Comparison of ENCODE assay signal across 8 cellular contexts in the genomic region with DNA sequence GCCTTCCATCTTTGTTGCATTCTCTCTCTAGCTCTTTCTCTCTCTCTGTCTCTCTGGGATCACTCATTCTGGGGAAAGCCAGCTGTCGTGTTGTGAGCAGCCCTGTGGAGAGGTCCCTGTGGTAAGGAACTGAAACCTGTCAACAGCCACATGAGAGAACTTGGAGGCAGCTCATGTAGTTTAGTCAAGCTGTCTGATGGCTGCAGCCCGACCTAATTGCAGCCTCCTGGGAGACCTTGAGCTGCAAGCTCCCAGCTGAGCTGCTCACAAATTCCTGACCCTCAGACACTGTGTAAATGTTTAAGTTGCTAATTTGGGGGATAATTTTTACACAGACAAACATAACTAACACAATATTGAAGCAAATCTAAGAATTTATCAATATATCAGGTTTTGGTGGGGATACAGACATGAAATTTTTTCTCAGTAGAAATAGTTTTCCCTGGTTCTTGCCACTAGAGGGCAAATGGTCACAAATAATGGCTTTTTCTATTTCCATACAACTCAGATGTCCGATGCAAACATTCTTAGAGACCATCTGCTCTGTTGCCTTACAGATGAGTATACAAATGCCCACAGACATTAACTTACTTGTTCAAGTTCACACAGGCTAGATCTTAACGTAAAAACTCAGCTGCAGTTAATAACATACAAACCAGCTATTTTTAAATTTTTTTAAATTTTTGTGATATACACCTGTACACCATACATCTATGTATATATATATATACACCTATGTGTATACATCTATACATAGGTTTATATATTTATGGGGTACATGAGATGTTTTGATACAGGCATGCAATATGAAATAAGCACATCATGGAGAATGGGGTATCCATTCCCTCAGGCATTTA. TPM values are rescaled to one million over a fixed set of nuclear protein-coding genes. Genes with fewer than 3 reads are reported as not detected.
A peak's percentile ranks its signal among the peaks of the same experiment; 100 is the strongest.
DNase-seq lines count a peak whose midpoint lies in the region; TF ChIP-seq lines count a peak whose summit lies in the region.

No MANE protein-coding gene starts in this region.

- TF ChIP-seq CTCF in thyroid gland (IDR thresholded peaks at IDR 0.05): peak; percentile 37 to 70 (median 54)

- no peak overlapping the region for H3K4me2 ChIP-seq in GM23248 (ENCODE audit: unreplicated experiment)

- H3K27me3 ChIP-seq in GM23248 (replicated peaks; ENCODE audit: insufficient read depth) (no peaks in the 10 kb centered on the region), NT2/D1 (ENCODE audit: insufficient read depth, insufficient read length) (no peaks in the 10 kb centered on the region), thyroid gland (no peaks in the 10 kb centered on the region)

- peak; percentile 20 for DNase-seq in stimulated activated CD4-positive, alpha-beta T cell treated with anti-CD3 and anti-CD28 coated beads, Interleukin-1b, Interleukin-23, amount 100 ng/mL, for 48 hours
- DNase-seq in stimulated activated CD4-positive, alpha-beta T cell treated with anti-CD3 and anti-CD28 coated beads, Interleukin-12 subunit alpha, Interleukin-12 subunit beta, amount 100 ng/mL, for 4 hours: no peak
- DNase-seq in GM23248 (peak; percentile 72), HuH-7.5 (ENCODE audit: low spot score) (peak; percentile 19), NT2/D1 (ENCODE audit: low read depth, low spot score) (peak; percentile 43), T47D (ENCODE audit: low read depth in 1 of 2, low spot score in 1 of 2) (peak; percentile 41 to 78), kidney glomerular epithelial cell (lab: John Stamatoyannopoulos, UW) (peak; percentile 59), thyroid gland (no peak)

- H3K9ac ChIP-seq in GM23248 (no peak overlapping the region), NT2/D1 (ENCODE audit: insufficient read length, low read depth) (no peak overlapping the region)

- in situ Hi-C loops in GM23248 (cut with MboI) (loop anchor here (5.0 kb wide), 1 partner anchor 510 kb away; no protein-coding TSS in a partner anchor), T47D (cut with HindIII; ENCODE audit: low pct_unique_long_range_greater_than_20kb, low sequenced_read_pairs) (no loop called here)

- no peak overlapping the region for H2AFZ ChIP-seq in GM23248

- H3K4me1 ChIP-seq in GM23248 (ENCODE audit: insufficient read depth): no peaks in the 10 kb centered on the region
- H3K4me1 ChIP-seq in NT2/D1 (ENCODE audit: insufficient read depth, insufficient read length): no peaks in the 10 kb centered on the region
- H3K4me1 ChIP-seq in thyroid gland: no peaks in the 10 kb centered on the region

- no peaks in the 10 kb centered on the region for H3K36me3 ChIP-seq in GM23248 (ENCODE audit: low read depth)
- no peaks in the 10 kb centered on the region for H3K36me3 ChIP-seq in NT2/D1 (ENCODE audit: insufficient read depth, insufficient read length, low read length)
- no peaks in the 10 kb centered on the region for H3K36me3 ChIP-seq in thyroid gland

- no peaks in the 10 kb centered on the region for H3K9me2 ChIP-seq in GM23248 (ENCODE audit: insufficient read depth)

- no peaks in the 10 kb centered on the region for H3F3A ChIP-seq in GM23248 (ENCODE audit: insufficient read depth)

- no peak for TF ChIP-seq POLR2A in thyroid gland (IDR thresholded peaks at IDR 0.05)

- intact Hi-C loops in thyroid gland (cut with DNase I): loop anchor here (5.0 kb wide), 1 partner anchor 510 kb away; no protein-coding TSS in a partner anchor

- no peaks in the 10 kb centered on the region for H3K79me2 ChIP-seq in GM23248 (ENCODE audit: insufficient read depth)

- no peak overlapping the region for H3K4me3 ChIP-seq in GM23248
- H3K4me3 ChIP-seq in NT2/D1 (ENCODE audit: insufficient read length, low read depth): no peak overlapping the region
- no peak overlapping the region for H3K4me3 ChIP-seq in thyroid gland (replicated peaks in 1 of 3)

- H3K9me3 ChIP-seq in GM23248 (ENCODE audit: low read depth) (no peaks in the 10 kb centered on the region), NT2/D1 (ENCODE audit: insufficient read depth, low read length) (no peaks in the 10 kb centered on the region), thyroid gland (no peaks in the 10 kb centered on the region)

- WGBS in GM23248 (ENCODE audit: low coverage in 1 of 2, low lambda C conversion rate in 2 of 2, missing lambda C conversion rate in 2 of 2), 2 experiments: 42 to 45% methylated on average over 4 of the region's 4 CpGs
- 28 to 34% methylated on average over 4 of the region's 4 CpGs for WGBS in thyroid gland, 2 donors

- H3K27ac ChIP-seq in GM23248 (no peak overlapping the region), thyroid gland (no peak overlapping the region)

- no peaks in the 10 kb centered on the region for H4K20me1 ChIP-seq in GM23248 (ENCODE audit: insufficient read depth)

RNA-seq across cellular contexts. Expression of a gene that starts 15.5 kb away (rescaled TPM):
- 45.3 and 54.9 TPM in 2 replicates for total RNA-seq in GM23248 (2014; rRNA removed; shearing (Covaris generic))
- polyA plus RNA-seq in GM23248 (2016; fragmentation: Nextera tagmentation; extraction: Ambion mirVana): 35.1 and 37.4 TPM in 2 replicates
- 10 to 100 TPM; 32.0 to 52.8 (median 44.1) TPM for total RNA-seq in thyroid gland

RNA-seq across cellular contexts. Expression of a gene that starts 46.3 kb away (rescaled TPM):
- total RNA-seq in GM23248 (2014; rRNA removed; shearing (Covaris generic)): 272 and 303 TPM in 2 replicates
- 488 and 507 TPM in 2 replicates for polyA plus RNA-seq in GM23248 (2016; fragmentation: Nextera tagmentation; extraction: Ambion mirVana)
- 10 to 100 TPM in 2 of 4 donors, 1 to 10 TPM in 2; 5.5 to 15.7 (median 11.3) TPM for total RNA-seq in thyroid gland

Comparison
In these comparisons a context has a peak if more than half of its experiments do, and no peak if none do; other contexts are left out.
1. DNase-seq: peak in stimulated activated CD4-positive, alpha-beta T cell treated with anti-CD3 and anti-CD28 coated beads, Interleukin-1b, Interleukin-23, amount 100 ng/mL, for 48 hours (single experiment), GM23248 (single experiment), HuH-7.5 (single experiment), NT2/D1 (single experiment), T47D (2 of 2) and kidney glomerular epithelial cell (single experiment); none in stimulated activated CD4-positive, alpha-beta T cell treated with anti-CD3 and anti-CD28 coated beads, Interleukin-12 subunit alpha, Interleukin-12 subunit beta, amount 100 ng/mL, for 4 hours (single experiment) and thyroid gland (0 of 2).
2. RNA of a gene that starts 46.3 kb away (total RNA-seq): 272 to 303 TPM in GM23248; 5.5 to 15.7 TPM in thyroid gland; every median in the first group is over 10 times any median in the second.